In genomic region chr3:103173940-103174339, GRCh38 we compare ENCODE assay signal across 28 cellular contexts.
"Had no signal": no experiment of that assay in that cellular context is flagged by ENCODE, and none has a peak within 500 bp of the region (broad histone marks: within the 10 kb centered on the region; RNA-seq: fewer than 3 reads in every experiment).

No MANE protein-coding gene starts in this region.

- H3K4me3 ChIP-seq: neural progenitor cell, ovary, psoas muscle, right lobe of liver, sigmoid colon, stomach, thoracic aorta, thyroid gland, tibial nerve, upper lobe of left lung, vagina had no signal

- H3K27me3 ChIP-seq: neural progenitor cell, ovary, right lobe of liver, sigmoid colon, stomach, thyroid gland, tibial nerve, upper lobe of left lung, vagina had no signal

- ATAC-seq: natural killer cell; psoas muscle; right cardiac atrium; right lobe of liver; stimulated activated effector memory CD8-positive, alpha-beta T cell treated with anti-CD3 and anti-CD28 coated beads, Interleukin-12 subunit alpha, Interleukin-12 subunit beta, amount 100 ng/mL, for 72 hours; stimulated activated naive B cell treated with anti-CD40 and anti-IgM and Interleukin-4, amounts not matched to agents 10 μg/mL and 1 μg/mL and 100 μg/mL, for 72 hours had no signal

- H3K27ac Mint-ChIP-seq: natural killer cell; nephron; neural progenitor cell; progenitor cell of endocrine pancreas; stimulated activated effector memory CD8-positive, alpha-beta T cell treated with anti-CD3 and anti-CD28 coated beads, Interleukin-12 subunit alpha, Interleukin-12 subunit beta, amount 100 ng/mL, for 72 hours; stimulated activated naive B cell treated with anti-CD40 and anti-IgM and Interleukin-4, amounts not matched to agents 10 μg/mL and 1 μg/mL and 100 μg/mL, for 72 hours; stimulated activated naive CD8-positive, alpha-beta T cell treated with anti-CD3 and anti-CD28 coated beads, Interleukin-15, Interleukin-2, amounts not matched to agents 100 ng/mL and 50 ng/mL, for 24 hours had no signal

- H3K4me2 ChIP-seq: neural progenitor cell had no signal

- H3K36me3 Mint-ChIP-seq: natural killer cell; neural progenitor cell; stimulated activated effector memory CD8-positive, alpha-beta T cell treated with anti-CD3 and anti-CD28 coated beads, Interleukin-12 subunit alpha, Interleukin-12 subunit beta, amount 100 ng/mL, for 72 hours; stimulated activated naive B cell treated with anti-CD40 and anti-IgM and Interleukin-4, amounts not matched to agents 10 μg/mL and 1 μg/mL and 100 μg/mL, for 72 hours had no signal

- H3K27ac ChIP-seq: neural progenitor cell, ovary, parathyroid adenoma, psoas muscle, right lobe of liver, sigmoid colon, stomach, thoracic aorta, thyroid gland, tibial nerve, upper lobe of left lung, vagina had no signal

- H3K36me3 ChIP-seq: neural progenitor cell, ovary, right lobe of liver, sigmoid colon, stomach, thoracic aorta, thyroid gland, tibial nerve, upper lobe of left lung, vagina had no signal

- H3K4me1 Mint-ChIP-seq: natural killer cell; nephron; neural progenitor cell; stimulated activated effector memory CD8-positive, alpha-beta T cell treated with anti-CD3 and anti-CD28 coated beads, Interleukin-12 subunit alpha, Interleukin-12 subunit beta, amount 100 ng/mL, for 72 hours; stimulated activated naive B cell treated with anti-CD40 and anti-IgM and Interleukin-4, amounts not matched to agents 10 μg/mL and 1 μg/mL and 100 μg/mL, for 72 hours had no signal

- H3K79me2 ChIP-seq: parathyroid adenoma had no signal

- H3K27me3 Mint-ChIP-seq: progenitor cell of endocrine pancreas; stimulated activated naive B cell treated with anti-CD40 and anti-IgM and Interleukin-4, amounts not matched to agents 10 μg/mL and 1 μg/mL and 100 μg/mL, for 72 hours; stimulated activated naive CD8-positive, alpha-beta T cell treated with anti-CD3 and anti-CD28 coated beads, Interleukin-15, Interleukin-2, amounts not matched to agents 100 ng/mL and 50 ng/mL, for 24 hours had no signal

- H3K4me3 Mint-ChIP-seq: natural killer cell; nephron; neural progenitor cell; stimulated activated effector memory CD8-positive, alpha-beta T cell treated with anti-CD3 and anti-CD28 coated beads, Interleukin-12 subunit alpha, Interleukin-12 subunit beta, amount 100 ng/mL, for 72 hours; stimulated activated naive B cell treated with anti-CD40 and anti-IgM and Interleukin-4, amounts not matched to agents 10 μg/mL and 1 μg/mL and 100 μg/mL, for 72 hours; stimulated activated naive CD8-positive, alpha-beta T cell treated with anti-CD3 and anti-CD28 coated beads, Interleukin-15, Interleukin-2, amounts not matched to agents 100 ng/mL and 50 ng/mL, for 24 hours had no signal

- H3K9me3 Mint-ChIP-seq: neural progenitor cell had no signal

- H2AFZ ChIP-seq: parathyroid adenoma had no signal

- H3K4me1 ChIP-seq: neural progenitor cell, parathyroid adenoma, psoas muscle, right lobe of liver, sigmoid colon, stomach, thyroid gland, tibial nerve, upper lobe of left lung, vagina had no signal

- DNase-seq: natural killer cell; occipital lobe; ovary; posterior cingulate gyrus; psoas muscle; right cardiac atrium; right lobe of liver; sigmoid colon; small intestine; stimulated activated CD4-positive, alpha-beta T cell treated with anti-CD3 and anti-CD28 coated beads, Interleukin-15, amount 100 ng/mL, for 24 hours; stimulated activated CD4-positive, alpha-beta T cell treated with anti-CD3 and anti-CD28 coated beads, Interleukin-2, amount 100 ng/mL, for 24 hours; stimulated activated CD4-positive, alpha-beta T cell treated with anti-CD3 and anti-CD28 coated beads, Interleukin-2, amount 100 ng/mL, for 48 hours; stimulated activated CD4-positive, alpha-beta T cell treated with anti-CD3 and anti-CD28 coated beads, Interleukin-4, amount 100 ng/mL, for 24 hours; stimulated activated naive B cell treated with anti-CD40 and anti-IgM and Interleukin-4, amounts not matched to agents 10 μg/mL and 1 μg/mL and 100 μg/mL, for 72 hours; stimulated activated naive CD4-positive, alpha-beta T cell treated with Interleukin-2 at 50 U/mL for 16 hours; stomach; thyroid gland; trophoblast cell; upper lobe of left lung had no signal
